In genomic region chr1:225004396-225004795, GRCh38 we compare ENCODE assay signal across 16 cellular contexts.
DNase-seq lines count a peak whose midpoint lies in the region; ATAC-seq, FAIRE-seq and TF ChIP-seq lines count a peak whose summit lies in the region.
"Had no signal": no experiment of that assay in that cellular context is flagged by ENCODE, and none has a peak within 500 bp of the region (broad histone marks: within the 10 kb centered on the region; RNA-seq: fewer than 3 reads in every experiment).

No MANE protein-coding gene starts in this region.

- in situ Hi-C loops in K562 (cut with MboI), result no loop called here

- no peaks in the 10 kb centered on the region; the same call in 1 of the 2 replicates for H3K9me3 ChIP-seq in K562 (replicated peaks; ENCODE audit: control insufficient read depth, insufficient read depth, low read depth, low read length)
- H3K9me3 ChIP-seq in CD4-positive, alpha-beta T cell (ENCODE audit: control insufficient read depth, low read length), result no peaks in the 10 kb centered on the region
- H3K9me3 ChIP-seq: ovary had no signal

- H3K9me3 Mint-ChIP-seq in Calu3 (ENCODE audit: low read depth, unreplicated experiment), result no peaks in the 10 kb centered on the region
- peaks cover 17% of the 10 kb centered on the region for H3K9me3 Mint-ChIP-seq in CD4-positive, alpha-beta T cell

- BruUV-seq in Calu3 (replicated peaks; lab: Mats Ljungman, UMichigan), result no TSS peak
- no TSS peak for BruUV-seq in K562 (replicated peaks; lab: Mats Ljungman, UMichigan)

- H3K4me3 ChIP-seq in K562 (no peak overlapping the region), kidney epithelial cell (ENCODE audit: low read depth, low read length) (no peak overlapping the region)
- H3K4me3 ChIP-seq: ovary, spleen had no signal

- H3K4me1 ChIP-seq in K562 (replicated peaks in 1 of 2; ENCODE audit: control insufficient read depth in 2 of 2, insufficient read depth in 2 of 2, low read length in 2 of 2), result no peaks in the 10 kb centered on the region
- H3K4me1 ChIP-seq: spleen had no signal

- H3K4me2 ChIP-seq in K562 (ENCODE audit: insufficient read depth, low read length), result no peak overlapping the region

- H3K27me3 Mint-ChIP-seq in Calu3 (ENCODE audit: unreplicated experiment), result no peaks in the 10 kb centered on the region
- peaks cover 17% of the 10 kb centered on the region for H3K27me3 Mint-ChIP-seq in CD4-positive, alpha-beta T cell
- H3K27me3 Mint-ChIP-seq: stimulated activated naive CD8-positive, alpha-beta T cell treated with anti-CD3 and anti-CD28 coated beads, Interleukin-15, amount 100 ng/mL, for 72 hours had no signal

- FAIRE-seq in K562 (lab: Jason Lieb, UNC), result no peak

- TF ChIP-seq EP300 in K562 (IDR thresholded peaks at IDR 0.05; ENCODE audit: low read length), result no peak

- intact Hi-C loops in Calu3 (cut with micrococcal nuclease; ENCODE audit: unreplicated experiment), result loop anchor here (10.0 kb wide), 1 partner anchor 350 kb away; no protein-coding TSS in a partner anchor
- intact Hi-C loops in K562 (cut with micrococcal nuclease), result no loop called here
- intact Hi-C loops in CD4-positive, alpha-beta T cell (cut with DNase I, micrococcal nuclease), result no loop called here

- CTCF ChIA-PET in Calu3 (lab: Charles Lee) (no interaction called here), K562 (lab: Yijun Ruan, JAX; ENCODE audit: low intra/inter-chr PET ratio) (no interaction called here)
- CTCF ChIA-PET in CD4-positive, alpha-beta T cell (lab: Charles Lee), result no interaction called here

- no peak overlapping the region for H3K4me3 Mint-ChIP-seq in Calu3 (ENCODE audit: low read depth, unreplicated experiment)
- no peak overlapping the region for H3K4me3 Mint-ChIP-seq in CD4-positive, alpha-beta T cell
- H3K4me3 Mint-ChIP-seq: activated naive CD8-positive, alpha-beta T cell treated with anti-CD3 and anti-CD28 coated beads, Interleukin-2, amount 10 ng/mL, durations not matched to agents 7 days and 5 days; CD4-positive, alpha-beta memory T cell; stimulated activated naive CD8-positive, alpha-beta T cell treated with anti-CD3 and anti-CD28 coated beads, Interleukin-15, amount 100 ng/mL, for 72 hours had no signal

- no peak for TF ChIP-seq POLR2A in K562 (conservative IDR thresholded peaks at IDR 0.05)

- TF ChIP-seq RAD21 in K562 (CRISPR knock-in tag; conservative IDR thresholded peaks at IDR 0.05 in 1 of 2, IDR thresholded peaks at IDR 0.05 in 1 of 2), result no peak

- H3K9me1 ChIP-seq in K562 (ENCODE audit: control insufficient read depth, insufficient read depth, low read length), result no peaks in the 10 kb centered on the region

- no peaks in the 10 kb centered on the region for H3K36me3 Mint-ChIP-seq in Calu3 (ENCODE audit: insufficient read depth, unreplicated experiment)
- H3K36me3 Mint-ChIP-seq in CD4-positive, alpha-beta T cell (ENCODE audit: low read depth), result no peaks in the 10 kb centered on the region
- H3K36me3 Mint-ChIP-seq: activated naive CD8-positive, alpha-beta T cell treated with anti-CD3 and anti-CD28 coated beads, Interleukin-2, amount 10 ng/mL, durations not matched to agents 7 days and 5 days had no signal

- H3K79me2 ChIP-seq in K562 (ENCODE audit: control insufficient read depth, insufficient read depth, low read length), result no peaks in the 10 kb centered on the region

- no peak overlapping the region for H3K27ac ChIP-seq in K562 (ENCODE audit: extremely low read depth, low read depth, low read length)
- H3K27ac ChIP-seq in CD4-positive, alpha-beta T cell (ENCODE audit: low read depth, low read length), result no peak overlapping the region
- H3K27ac ChIP-seq: ovary, spleen had no signal

- POLR2A ChIA-PET in K562 (lab: Yijun Ruan, JAX), result interaction anchor here (0.6 kb wide), 1 partner anchor 70 kb away, joined by 4 read pairs; no protein-coding TSS in a partner anchor
- POLR2A ChIA-PET in CD4-positive, alpha-beta T cell (lab: Charles Lee), result no interaction called here

- H3K36me3 ChIP-seq in K562 (ENCODE audit: control insufficient read depth, insufficient read depth, low read length) (no peaks in the 10 kb centered on the region), kidney epithelial cell (ENCODE audit: control insufficient read depth, insufficient read depth, low read length) (no peaks in the 10 kb centered on the region)
- H3K36me3 ChIP-seq: ovary, spleen had no signal

- TF ChIP-seq CTCF in Calu3 (IDR thresholded peaks at IDR 0.05; ENCODE audit: unreplicated experiment), result peak; percentile 56
- peak; percentile 4 to 27 (median 14); a peak in 1 of 6 replicates for TF ChIP-seq CTCF in K562 (IDR thresholded peaks at IDR 0.05 in 2 of 3, conservative IDR thresholded peaks at IDR 0.05 in 1 of 3; ENCODE audit: insufficient read depth in 2 of 3, low read depth in 1 of 3, low read length in 3 of 3)
- TF ChIP-seq CTCF in kidney epithelial cell (IDR thresholded peaks at IDR 0.05; ENCODE audit: insufficient read depth, low read length, poor library complexity, severe bottlenecking), result peak; percentile 20
- no peak for TF ChIP-seq CTCF in CD4-positive, alpha-beta T cell (IDR thresholded peaks at IDR 0.05)

- no peak overlapping the region for H3K27ac Mint-ChIP-seq in Calu3 (ENCODE audit: unreplicated experiment)
- no peak overlapping the region for H3K27ac Mint-ChIP-seq in CD4-positive, alpha-beta T cell
- H3K27ac Mint-ChIP-seq: activated naive CD8-positive, alpha-beta T cell treated with anti-CD3 and anti-CD28 coated beads, Interleukin-2, amount 10 ng/mL, durations not matched to agents 7 days and 5 days; CD4-positive, alpha-beta memory T cell; stimulated activated naive CD8-positive, alpha-beta T cell treated with anti-CD3 and anti-CD28 coated beads, Interleukin-15, amount 100 ng/mL, for 72 hours had no signal

- no peak overlapping the region for H2AFZ ChIP-seq in K562 (ENCODE audit: low read depth, low read length)

- H3K4me1 Mint-ChIP-seq in Calu3 (ENCODE audit: low read depth, unreplicated experiment), result peaks cover 15% of the 10 kb centered on the region
- H3K4me1 Mint-ChIP-seq in CD4-positive, alpha-beta T cell (ENCODE audit: low read depth), result no peaks in the 10 kb centered on the region
- H3K4me1 Mint-ChIP-seq: activated naive CD8-positive, alpha-beta T cell treated with anti-CD3 and anti-CD28 coated beads, Interleukin-2, amount 10 ng/mL, durations not matched to agents 7 days and 5 days; CD4-positive, alpha-beta memory T cell; stimulated activated naive CD8-positive, alpha-beta T cell treated with anti-CD3 and anti-CD28 coated beads, Interleukin-15, amount 100 ng/mL, for 72 hours had no signal

- WGBS in K562 (ENCODE audit: insufficient coverage, low coverage, missing lambda C conversion rate), result 100% methylated on average over 1 of the region's 1 CpG

- H3K9ac ChIP-seq in K562 (ENCODE audit: insufficient read depth in 1 of 2, low read depth in 2 of 2, low read length in 2 of 2), result no peak overlapping the region

- DNase-seq in Calu3 (peak; percentile 13), HuH-7 (ENCODE audit: low spot score) (peak; percentile 12), K562 (ENCODE audit: extremely low read depth in 1 of 4, low spot score in 3 of 4) (no peak), kidney epithelial cell (ENCODE audit: low read depth) (no peak), occipital lobe (lab: John Stamatoyannopoulos, UW) (no peak), OCI-M1 (lab: John Stamatoyannopoulos, UW) (no peak)
- no peak for DNase-seq in CD4-positive, alpha-beta T cell
- DNase-seq: activated CD8-positive, alpha-beta memory T cell treated with anti-CD3 and anti-CD28 coated beads, Interleukin-2, amount 50 U/mL, for 48 hours; activated naive CD8-positive, alpha-beta T cell treated with anti-CD3 and anti-CD28 coated beads, Interleukin-2, amount 10 ng/mL, durations not matched to agents 7 days and 5 days; CD4-positive, alpha-beta memory T cell; GDM1; NCI-H2107; ovary; spleen; stimulated activated naive CD8-positive, alpha-beta T cell treated with anti-CD3 and anti-CD28 coated beads, Interleukin-15, amount 100 ng/mL, for 72 hours had no signal

- H3K27me3 ChIP-seq in K562 (ENCODE audit: control insufficient read depth in 2 of 2, insufficient read depth in 2 of 2, low read length in 2 of 2) (no peaks in the 10 kb centered on the region), kidney epithelial cell (ENCODE audit: control insufficient read depth, insufficient read depth, low read length) (no peaks in the 10 kb centered on the region)
- no peaks in the 10 kb centered on the region for H3K27me3 ChIP-seq in CD4-positive, alpha-beta T cell (ENCODE audit: control insufficient read depth, insufficient read depth, low read length)
- H3K27me3 ChIP-seq: ovary, spleen had no signal

- no peak for ATAC-seq in K562
- ATAC-seq in CD4-positive, alpha-beta T cell (ENCODE audit: poor library complexity), result no peak
- no peak for ATAC-seq in GM21528 (IDR thresholded peaks at IDR 0.05; ENCODE audit: low FRiP score, unreplicated experiment)
- ATAC-seq: stimulated activated naive CD8-positive, alpha-beta T cell treated with anti-CD3 and anti-CD28 coated beads, Interleukin-15, amount 100 ng/mL, for 72 hours had no signal

- no peaks in the 10 kb centered on the region for H4K20me1 ChIP-seq in K562 (replicated peaks; ENCODE audit: control insufficient read depth, insufficient read depth, low read length)

TF ChIP-seq in K562, 482 proteins besides CTCF, POLR2A, EP300 and RAD21:
- TF ChIP-seq TCF3 (CRISPR knock-in tag; IDR thresholded peaks at IDR 0.05) (no peak), ZNF77 (CRISPR knock-in tag; IDR thresholded peaks at IDR 0.05) (no peak), ZHX1 (conservative IDR thresholded peaks at IDR 0.05; ENCODE audit: low read length) (no peak), NFATC3 (IDR thresholded peaks at IDR 0.05) (no peak), ZNF121 (CRISPR knock-in tag; conservative IDR thresholded peaks at IDR 0.05) (no peak)

Comparison
In these comparisons a context has a peak if more than half of its experiments do, and no peak if none do; other contexts are left out.
1. DNase-seq: peak in Calu3 (single experiment) and HuH-7 (single experiment); none in K562 (0 of 4), kidney epithelial cell (single experiment), CD4-positive, alpha-beta T cell (0 of 10), occipital lobe (single experiment) and OCI-M1 (single experiment).